2 cellular contexts compared by ENCODE assay signal in the genomic region with DNA sequence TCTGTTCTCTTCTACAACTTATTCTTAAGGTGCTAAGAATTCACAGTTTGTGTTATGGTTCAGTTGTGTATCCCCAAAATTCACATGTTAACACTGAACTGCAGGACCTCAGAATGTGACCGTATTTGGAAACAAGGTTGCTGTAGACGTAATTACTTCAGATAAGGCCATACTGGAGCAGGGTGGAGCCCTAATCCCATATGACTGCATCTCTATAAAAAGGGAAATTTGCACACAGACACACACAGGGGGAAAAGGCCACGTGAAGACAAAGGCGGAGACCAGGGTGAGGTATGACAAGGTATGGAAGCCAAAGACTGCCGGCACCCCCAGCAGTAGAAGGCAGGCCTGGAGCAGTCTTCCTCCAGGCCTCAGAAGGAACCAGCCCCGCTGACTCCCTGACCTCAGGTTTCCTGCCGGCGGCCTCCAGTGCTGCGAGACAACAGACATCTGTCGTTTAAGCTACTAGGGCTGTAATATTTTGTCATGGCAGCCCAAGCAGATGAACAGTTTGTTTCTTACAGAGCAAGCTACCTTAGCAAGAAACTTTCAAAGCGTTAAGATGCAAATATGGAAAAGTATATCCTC.
TF ChIP-seq lines count a peak whose summit lies in the region.

No MANE protein-coding gene starts in this region.

TF ChIP-seq in liver, 16 proteins besides CTCF, POLR2A, EP300 and RAD21:
- TF ChIP-seq YY1 (IDR thresholded peaks at IDR 0.05) (no peak), NR2F2 (IDR thresholded peaks at IDR 0.05) (peak; percentile 70), HNF4G (IDR thresholded peaks at IDR 0.05) (no peak), FOXA1 (IDR thresholded peaks at IDR 0.05) (no peak), MAX (IDR thresholded peaks at IDR 0.05) (no peak)
TF ChIP-seq in liver: peak in this region for 1.

TF ChIP-seq in HepG2, 621 proteins besides CTCF, POLR2A, EP300 and RAD21:
- no peak for TF ChIP-seq DPF2 (CRISPR knock-in tag; IDR thresholded peaks at IDR 0.05; ENCODE audit: borderline replicate concordance, low read depth)
- TF ChIP-seq ZNF367 (CRISPR knock-in tag; IDR thresholded peaks at IDR 0.05; ENCODE audit: borderline replicate concordance): no peak
- TF ChIP-seq BRCA1 (CRISPR knock-in tag; IDR thresholded peaks at IDR 0.05): no peak
- no peak for TF ChIP-seq JARID2 (CRISPR knock-in tag; IDR thresholded peaks at IDR 0.05; ENCODE audit: insufficient replicate concordance)
- TF ChIP-seq ZNF644 (CRISPR knock-in tag; IDR thresholded peaks at IDR 0.05; ENCODE audit: low read depth): no peak
- TF ChIP-seq SATB2 (CRISPR knock-in tag; IDR thresholded peaks at IDR 0.05): no peak
- no peak for TF ChIP-seq ZNF629 (CRISPR knock-in tag; conservative IDR thresholded peaks at IDR 0.05)
- no peak for TF ChIP-seq ZBTB7A (CRISPR knock-in tag; IDR thresholded peaks at IDR 0.05)
- TF ChIP-seq ZBTB4 (CRISPR knock-in tag; IDR thresholded peaks at IDR 0.05; ENCODE audit: borderline replicate concordance): no peak
- no peak for TF ChIP-seq ZHX1 (CRISPR knock-in tag; IDR thresholded peaks at IDR 0.05; ENCODE audit: low read depth)
- no peak for TF ChIP-seq ZNF446 (CRISPR knock-in tag; IDR thresholded peaks at IDR 0.05)
- TF ChIP-seq, protein P1, sequence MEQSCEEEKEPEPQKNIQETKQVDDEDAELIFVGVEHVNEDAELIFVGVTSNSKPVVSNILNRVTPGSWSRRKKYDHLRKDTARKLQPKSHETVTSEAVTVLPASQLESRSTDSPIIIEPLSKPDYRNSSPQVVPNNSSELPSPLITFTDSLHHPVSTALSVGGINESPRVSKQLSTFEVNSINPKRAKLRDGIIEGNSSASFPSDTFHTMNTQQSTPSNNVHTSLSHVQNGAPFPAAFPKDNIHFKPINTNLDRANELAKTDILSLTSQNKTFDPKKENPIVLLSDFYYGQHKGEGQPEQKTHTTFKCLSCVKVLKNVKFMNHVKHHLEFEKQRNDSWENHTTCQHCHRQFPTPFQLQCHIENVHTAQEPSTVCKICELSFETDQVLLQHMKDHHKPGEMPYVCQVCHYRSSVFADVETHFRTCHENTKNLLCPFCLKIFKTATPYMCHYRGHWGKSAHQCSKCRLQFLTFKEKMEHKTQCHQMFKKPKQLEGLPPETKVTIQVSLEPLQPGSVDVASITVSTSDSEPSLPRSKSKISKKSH (CRISPR knock-in tag; IDR thresholded peaks at IDR 0.05; ENCODE audit: borderline replicate concordance): no peak
- no peak for TF ChIP-seq ZNF138 (CRISPR knock-in tag; IDR thresholded peaks at IDR 0.05; ENCODE audit: low read depth)
- TF ChIP-seq, protein P2, sequence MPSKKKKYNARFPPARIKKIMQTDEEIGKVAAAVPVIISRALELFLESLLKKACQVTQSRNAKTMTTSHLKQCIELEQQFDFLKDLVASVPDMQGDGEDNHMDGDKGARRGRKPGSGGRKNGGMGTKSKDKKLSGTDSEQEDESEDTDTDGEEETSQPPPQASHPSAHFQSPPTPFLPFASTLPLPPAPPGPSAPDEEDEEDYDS (CRISPR knock-in tag; IDR thresholded peaks at IDR 0.05): no peak
- TF ChIP-seq PHF5A (CRISPR knock-in tag; IDR thresholded peaks at IDR 0.05; ENCODE audit: low read depth, unreplicated experiment): no peak
